26 cellular contexts compared by ENCODE assay signal in genomic region chr3:105458518-105459215, GRCh38.
DNase-seq lines count a peak whose midpoint lies in the region; ATAC-seq, FAIRE-seq and TF ChIP-seq lines count a peak whose summit lies in the region.
"Had no signal": no experiment of that assay in that cellular context is flagged by ENCODE, and none has a peak within 500 bp of the region (broad histone marks: within the 10 kb centered on the region; RNA-seq: fewer than 3 reads in every experiment).

No MANE protein-coding gene starts in this region.

- H3K4me3 Mint-ChIP-seq in GM23338, result no peak overlapping the region
- H3K4me3 Mint-ChIP-seq in WTC11, result no peak overlapping the region
- H3K4me3 Mint-ChIP-seq: activated T-cell treated with anti-CD3 and anti-CD28 coated beads, Interleukin-2, amount 50 U/mL, for 4 hours; naive thymus-derived CD4-positive, alpha-beta T cell had no signal

- peak; percentile 50 for FAIRE-seq in H54 (lab: Jason Lieb, UNC)
- FAIRE-seq: A549, RCC 7860 had no signal

- H3K36me3 Mint-ChIP-seq in GM23338 (ENCODE audit: low read depth) (no peaks in the 10 kb centered on the region), WTC11 (no peaks in the 10 kb centered on the region)
- H3K36me3 Mint-ChIP-seq: naive thymus-derived CD4-positive, alpha-beta T cell had no signal

- no peaks in the 10 kb centered on the region for H3F3A ChIP-seq in GM23338 (replicated peaks; ENCODE audit: low read depth)

- no peak overlapping the region for H3K27ac ChIP-seq in GM23338 (ENCODE audit: low read depth)
- H3K27ac ChIP-seq in OCI-LY7 (ENCODE audit: low read depth, low read length, poor library complexity, severe bottlenecking), result no peak overlapping the region
- H3K27ac ChIP-seq: A549; adrenal gland; BLaER1 treated with 17β-estradiol and CSF1 and Interleukin-3, amounts not matched to agents 10 nM and 100 nM; heart left ventricle; SJCRH30; skin epidermis; upper lobe of right lung had no signal

- no peaks in the 10 kb centered on the region for H3K36me3 ChIP-seq in GM23338 (ENCODE audit: insufficient read depth)
- no peaks in the 10 kb centered on the region for H3K36me3 ChIP-seq in OCI-LY7 (ENCODE audit: insufficient read depth, low read length)
- H3K36me3 ChIP-seq: adrenal gland, heart left ventricle, MG63, SJCRH30, upper lobe of right lung had no signal

- no peaks in the 10 kb centered on the region for H3K9me3 ChIP-seq in OCI-LY7 (ENCODE audit: low read length)
- H3K9me3 ChIP-seq: A549, adrenal gland, Caco-2, MG63, SJCRH30, upper lobe of right lung had no signal

- POLR2A ChIA-PET in WTC11 (lab: Charles Lee), result no interaction called here
- POLR2A ChIA-PET in OCI-LY7 (lab: Charles Lee), result interaction anchor here (0.6 kb wide), 2 partner anchors 382 to 1259 kb away, joined by 3 read pairs; no protein-coding TSS in a partner anchor

- CTCF ChIA-PET in WTC11 (lab: Charles Lee) (interaction anchor here (0.7 kb wide), 1 partner anchor 1467 kb away, joined by 3 read pairs; no protein-coding TSS in a partner anchor), OCI-LY7 (lab: Charles Lee; ENCODE audit: unreplicated experiment) (interaction anchor here (0.8 kb wide), 1 partner anchor 10 kb away, joined by 4 read pairs; no protein-coding TSS in a partner anchor)

- no peak overlapping the region for H3K27ac Mint-ChIP-seq in GM23338
- H3K27ac Mint-ChIP-seq in WTC11, result no peak overlapping the region
- H3K27ac Mint-ChIP-seq: naive thymus-derived CD4-positive, alpha-beta T cell had no signal

- H3K4me2 ChIP-seq in GM23338, result no peak overlapping the region
- no peak overlapping the region for H3K4me2 ChIP-seq in OCI-LY7 (ENCODE audit: low read length)
- H3K4me2 ChIP-seq: BLaER1 treated with 17β-estradiol and CSF1 and Interleukin-3, amounts not matched to agents 10 nM and 100 nM had no signal

- H3K4me1 ChIP-seq in GM23338 (ENCODE audit: insufficient read depth), result peaks cover 6% of the 10 kb centered on the region; the same call in 1 of the 2 replicates
- H3K4me1 ChIP-seq in OCI-LY7 (ENCODE audit: insufficient read depth, low read length, poor library complexity, severe bottlenecking), result no peaks in the 10 kb centered on the region
- H3K4me1 ChIP-seq: adrenal gland, Caco-2, SJCRH30, upper lobe of right lung had no signal

- H3K27me3 Mint-ChIP-seq in GM23338 (ENCODE audit: insufficient read depth, low read depth, poor library complexity) (peaks cover 2% of the 10 kb centered on the region), WTC11 (ENCODE audit: low read depth) (no peaks in the 10 kb centered on the region)
- H3K27me3 Mint-ChIP-seq: naive thymus-derived CD4-positive, alpha-beta T cell had no signal

- in situ Hi-C loops in astrocyte of the cerebellum (cut with HindIII; ENCODE audit: low sequenced_read_pairs), result no loop called here

- H3K4me3 ChIP-seq in astrocyte of the cerebellum (ENCODE audit: low read depth, low read length) (no peak overlapping the region), fibroblast of the aortic adventitia (ENCODE audit: low read depth, low read length) (no peak overlapping the region), GM23338 (no peak overlapping the region), OCI-LY7 (ENCODE audit: low read depth, low read length, poor library complexity, severe bottlenecking) (no peak overlapping the region)
- H3K4me3 ChIP-seq: A549; adrenal gland; BLaER1 treated with 17β-estradiol and CSF1 and Interleukin-3, amounts not matched to agents 10 nM and 100 nM; heart left ventricle; MG63; SJCRH30; skin epidermis; upper lobe of right lung had no signal

- peak; percentile 57 for DNase-seq in AG08395 (ENCODE audit: low spot score)
- no peak for DNase-seq in H54 (ENCODE audit: insufficient read length, low spot score)
- DNase-seq in astrocyte of the cerebellum (ENCODE audit: low read depth), result peak; percentile 45
- peak; percentile 78 for DNase-seq in fibroblast of the aortic adventitia (ENCODE audit: low read depth)
- DNase-seq in GM23338 (ENCODE audit: low spot score), result no peak
- DNase-seq in NCI-H187 treated with DMSO at 0.1 percent for 48 hours (lab: John Stamatoyannopoulos, UW), result no peak
- DNase-seq in WTC11 (ENCODE audit: low spot score), result no peak
- DNase-seq in OCI-LY7 (ENCODE audit: low spot score), result no peak
- DNase-seq: activated CD4-positive, alpha-beta T cell treated with anti-CD3 and anti-CD28 coated beads for 48 hours; activated T-cell treated with anti-CD3 and anti-CD28 coated beads, Interleukin-2, amount 50 U/mL, for 4 hours; adrenal gland; Caco-2; caudate nucleus; heart left ventricle; MG63; naive thymus-derived CD4-positive, alpha-beta T cell; NCI-H1417 treated with DMSO at 0.1 percent for 48 hours; NCI-H2171 treated with DMSO at 0.1 percent for 48 hours; NCI-H526 treated with DMSO at 0.1 percent for 48 hours; nucleus accumbens; SJCRH30; upper lobe of right lung had no signal

- H3K9me3 Mint-ChIP-seq in GM23338 (peaks cover under 1% of the 10 kb centered on the region; the same call in 1 of the 3 replicates), WTC11 (no peaks in the 10 kb centered on the region; the same call in 1 of the 2 replicates)
- H3K9me3 Mint-ChIP-seq: activated T-cell treated with anti-CD3 and anti-CD28 coated beads, Interleukin-2, amount 50 U/mL, for 4 hours; naive thymus-derived CD4-positive, alpha-beta T cell had no signal

- 0 out of 2 replicates have a peak, but pooled peaks cover 3% of the 10 kb centered on the region for H4K20me1 ChIP-seq in GM23338 (replicated peaks; ENCODE audit: insufficient read depth)
- peaks cover 7% of the 10 kb centered on the region; the same call in 1 of the 2 replicates for H4K20me1 ChIP-seq in OCI-LY7 (ENCODE audit: insufficient read depth, low read length)

- no peak for TF ChIP-seq POLR2A in H54 (IDR thresholded peaks at IDR 0.05; ENCODE audit: low read depth, low read length)

- intact Hi-C loops in OCI-LY7 (cut with micrococcal nuclease; ENCODE audit: unreplicated experiment), result no loop called here

- no peak for ATAC-seq in GM23338
- ATAC-seq in WTC11, result no peak
- ATAC-seq: A549; activated T-cell treated with anti-CD3 and anti-CD28 coated beads, Interleukin-2, amount 50 U/mL, for 4 hours; heart left ventricle; naive thymus-derived CD4-positive, alpha-beta T cell; upper lobe of right lung had no signal

- no peak for TF ChIP-seq CTCF in astrocyte of the cerebellum (IDR thresholded peaks at IDR 0.05; ENCODE audit: low read depth, low read length, missing control alignments)
- TF ChIP-seq CTCF in fibroblast of the aortic adventitia (IDR thresholded peaks at IDR 0.05; ENCODE audit: insufficient read depth, low read length), result no peak
- no peak for TF ChIP-seq CTCF in GM23338 (conservative IDR thresholded peaks at IDR 0.05; ENCODE audit: low read depth in 2 of 2)
- TF ChIP-seq CTCF in WTC11 (IDR thresholded peaks at IDR 0.05), result no peak
- TF ChIP-seq CTCF in OCI-LY7 (conservative IDR thresholded peaks at IDR 0.05; ENCODE audit: low read length), result no peak

- no peak overlapping the region for H2AFZ ChIP-seq in GM23338
- no peak overlapping the region for H2AFZ ChIP-seq in OCI-LY7 (ENCODE audit: low read length)

- peaks cover 9% of the 10 kb centered on the region for H3K4me1 Mint-ChIP-seq in GM23338
- H3K4me1 Mint-ChIP-seq in WTC11, result peaks cover 16% of the 10 kb centered on the region

- H3K27me3 ChIP-seq in GM23338 (ENCODE audit: insufficient read depth), result no peaks in the 10 kb centered on the region
- H3K27me3 ChIP-seq: adrenal gland; BLaER1 treated with 17β-estradiol and CSF1 and Interleukin-3, amounts not matched to agents 10 nM and 100 nM; heart left ventricle; MG63; SJCRH30; upper lobe of right lung had no signal

- H3K79me2 ChIP-seq in GM23338 (replicated peaks; ENCODE audit: insufficient read depth), result no peaks in the 10 kb centered on the region; the same call in 1 of the 2 replicates
- peaks cover 3% of the 10 kb centered on the region; the same call in 1 of the 2 replicates for H3K79me2 ChIP-seq in OCI-LY7 (ENCODE audit: insufficient read depth, low read depth, low read length)

- H3K9me2 ChIP-seq in GM23338 (ENCODE audit: insufficient read depth) (no peaks in the 10 kb centered on the region), OCI-LY7 (ENCODE audit: insufficient read depth, low read length) (no peaks in the 10 kb centered on the region)

- no TSS peak for BruUV-seq in OCI-LY7 (replicated peaks; lab: Mats Ljungman, UMichigan)

TF ChIP-seq in WTC11, 78 proteins besides CTCF, POLR2A, EP300 and RAD21 (continues in another document):
- TF ChIP-seq PREB (CRISPR knock-in tag; IDR thresholded peaks at IDR 0.05; ENCODE audit: borderline replicate concordance) (no peak), KAT7 (CRISPR knock-in tag; IDR thresholded peaks at IDR 0.05; ENCODE audit: borderline replicate concordance) (no peak), CBFB (CRISPR knock-in tag; IDR thresholded peaks at IDR 0.05; ENCODE audit: low read depth) (no peak), ZNF219 (CRISPR knock-in tag; IDR thresholded peaks at IDR 0.05; ENCODE audit: borderline replicate concordance) (no peak), ZNF416 (CRISPR knock-in tag; IDR thresholded peaks at IDR 0.05) (no peak), ZSCAN18 (CRISPR knock-in tag; IDR thresholded peaks at IDR 0.05) (no peak), NFATC4 (CRISPR knock-in tag; IDR thresholded peaks at IDR 0.05) (no peak)

Comparison
In these comparisons a context has a peak if more than half of its experiments do, and no peak if none do; other contexts are left out.
1. DNase-seq: peak in AG08395 (single experiment), astrocyte of the cerebellum (single experiment) and fibroblast of the aortic adventitia (single experiment); none in H54 (single experiment), GM23338 (single experiment), NCI-H187 treated with DMSO at 0.1 percent for 48 hours (single experiment), WTC11 (single experiment) and OCI-LY7 (single experiment).